In genomic region chr4:76526585-76526990, GRCh38 we compare ENCODE assay signal across 12 cellular contexts.
DNase-seq lines count a peak whose midpoint lies in the region; TF ChIP-seq lines count a peak whose summit lies in the region.
"Had no signal": no experiment of that assay in that cellular context is flagged by ENCODE, and none has a peak within 500 bp of the region (broad histone marks: within the 10 kb centered on the region; RNA-seq: fewer than 3 reads in every experiment).

No MANE protein-coding gene starts in this region.

- no peaks in the 10 kb centered on the region for H3K27me3 ChIP-seq in ascending aorta
- no peaks in the 10 kb centered on the region for H3K27me3 ChIP-seq in hepatocyte
- H3K27me3 ChIP-seq in thyroid gland = no peaks in the 10 kb centered on the region

- H3K4me2 ChIP-seq in hepatocyte = peak overlapping the region; percentile 66

- DNase-seq in LoVo (ENCODE audit: low spot score) (peak; percentile 41), ascending aorta (ENCODE audit: low spot score in 2 of 2) (no peak), hepatocyte (ENCODE audit: low spot score) (peak; percentile 62), thyroid gland (peak in 1 of 2 donors; percentile 7), OCI-M2 (lab: John Stamatoyannopoulos, UW; ENCODE audit: unreplicated experiment) (no peak), substantia nigra (lab: John Stamatoyannopoulos, UW) (no peak), OCI-M1 (lab: John Stamatoyannopoulos, UW) (no peak)
- DNase-seq in stimulated activated naive CD4-positive, alpha-beta T cell treated with Interleukin-2 at 50 U/mL for 16 hours (lab: John Stamatoyannopoulos, UW) = no peak
- DNase-seq: activated T-cell treated with anti-CD3 and anti-CD28 coated beads for 4 hours, cerebellar nuclear complex, naive B cell, NCI-H1436 had no signal

- H2AFZ ChIP-seq in hepatocyte = peak overlapping the region; percentile 32

- no peaks in the 10 kb centered on the region for H3K9me2 ChIP-seq in hepatocyte (replicated peaks; ENCODE audit: insufficient read depth)

- H3K36me3 ChIP-seq in ascending aorta (no peaks in the 10 kb centered on the region), hepatocyte (replicated peaks; ENCODE audit: insufficient read depth, low read depth) (no peaks in the 10 kb centered on the region), thyroid gland (no peaks in the 10 kb centered on the region)

- H3K4me3 ChIP-seq in ascending aorta = peak overlapping the region; percentile 7 to 16
- H3K4me3 ChIP-seq in hepatocyte = no peak overlapping the region
- no peak overlapping the region for H3K4me3 ChIP-seq in thyroid gland (replicated peaks in 1 of 3)

- H3K4me1 ChIP-seq in ascending aorta = peaks cover 0 to 13% of the 10 kb centered on the region in 2 donors
- H3K4me1 ChIP-seq in hepatocyte (ENCODE audit: insufficient read depth) = peaks cover 12% of the 10 kb centered on the region
- peaks cover 6 to 10% of the 10 kb centered on the region in 2 donors for H3K4me1 ChIP-seq in thyroid gland

- H3K27ac ChIP-seq in ascending aorta (peak overlapping the region; percentile 64 to 67), hepatocyte (peak overlapping the region; percentile 93), thyroid gland (peak overlapping the region in 2 of 3 donors; percentile 19 to 68), substantia nigra (ENCODE audit: low read depth, low read length, poor library complexity, severe bottlenecking) (no peak overlapping the region)

- H3K9me3 ChIP-seq in ascending aorta (no peaks in the 10 kb centered on the region), hepatocyte (ENCODE audit: low read depth) (no peaks in the 10 kb centered on the region), thyroid gland (no peaks in the 10 kb centered on the region)

- no peaks in the 10 kb centered on the region for H4K20me1 ChIP-seq in hepatocyte (ENCODE audit: insufficient read depth, poor library complexity, severe bottlenecking)

- WGBS in hepatocyte (ENCODE audit: low lambda C conversion rate, missing lambda C conversion rate) = 29% methylated on average over 2 of the region's 2 CpGs
- 27 to 31% methylated on average over 2 of the region's 2 CpGs for WGBS in thyroid gland, 2 donors

- intact Hi-C loops in ascending aorta (cut with DNase I) = no loop called here
- intact Hi-C loops in thyroid gland (cut with DNase I) = no loop called here

- TF ChIP-seq CTCF in ascending aorta (IDR thresholded peaks at IDR 0.05) (no peak), hepatocyte (IDR thresholded peaks at IDR 0.05; ENCODE audit: poor library complexity) (no peak), thyroid gland (IDR thresholded peaks at IDR 0.05) (no peak)

- no peaks in the 10 kb centered on the region for H3K79me2 ChIP-seq in hepatocyte

- peak in 1 of 2 donors; percentile 6 for TF ChIP-seq POLR2A in thyroid gland (IDR thresholded peaks at IDR 0.05)

Comparison
In these comparisons a context has a peak if more than half of its experiments do, and no peak if none do; other contexts are left out.
1. DNase-seq: peak in LoVo (single experiment) and hepatocyte (single experiment); none in ascending aorta (0 of 2), OCI-M2 (single experiment), substantia nigra (0 of 49), stimulated activated naive CD4-positive, alpha-beta T cell treated with Interleukin-2 at 50 U/mL for 16 hours (single experiment) and OCI-M1 (single experiment).
2. H3K4me3 ChIP-seq: peak in ascending aorta (2 of 2); none in hepatocyte (single experiment) and thyroid gland (0 of 3).